ENCODE assay signal across 8 cellular contexts in the genomic region with DNA sequence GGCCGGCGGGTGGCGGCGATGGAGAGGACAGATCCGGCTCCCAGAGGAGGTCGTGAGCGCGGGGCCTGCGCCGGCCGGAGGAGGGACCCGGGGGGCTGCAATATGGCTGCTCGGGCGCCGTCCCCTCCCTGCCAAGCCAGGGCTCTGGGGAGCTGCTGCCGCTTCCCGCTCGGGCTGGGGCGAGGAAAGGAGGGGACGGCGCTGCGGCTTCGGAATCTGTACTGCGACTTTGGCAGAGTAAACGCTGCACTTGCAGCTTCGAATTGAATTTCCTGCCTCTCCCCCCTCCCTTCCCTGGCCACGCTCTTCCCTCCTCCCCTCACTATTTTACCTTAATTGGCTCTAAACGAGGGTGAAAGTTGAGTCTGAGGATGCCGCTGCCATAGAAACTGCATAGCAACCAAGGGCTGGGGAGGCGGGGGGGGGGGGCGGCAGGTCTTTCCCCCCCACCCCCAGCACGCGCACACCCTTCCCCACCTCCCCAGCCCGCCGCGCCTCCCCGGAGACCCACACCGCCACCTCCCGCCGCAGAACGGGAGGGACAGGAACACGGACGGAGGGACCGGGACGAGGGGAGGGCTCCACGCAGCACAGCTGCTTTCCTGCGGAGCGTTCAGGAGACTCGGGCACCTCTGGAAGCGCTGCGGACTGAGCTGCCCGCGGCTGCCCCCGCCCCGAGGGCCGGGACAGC.
DNase-seq lines count a peak whose midpoint lies in the region; ATAC-seq and TF ChIP-seq lines count a peak whose summit lies in the region.

No MANE protein-coding gene starts in this region.

- no peak overlapping the region for H3K18ac ChIP-seq in trophoblast cell (ENCODE audit: low read length)

- ATAC-seq in GM19438 (IDR thresholded peaks at IDR 0.05; ENCODE audit: low read depth, unreplicated experiment) (peak; percentile 61), GM21526 (IDR thresholded peaks at IDR 0.05; ENCODE audit: low FRiP score, unreplicated experiment) (no peak)

- H2AK5ac ChIP-seq in trophoblast cell (ENCODE audit: low read length) = no peak overlapping the region

- H2AFZ ChIP-seq in trophoblast cell (ENCODE audit: insufficient read depth, low read length, poor library complexity) = no peak overlapping the region

- H3K27ac ChIP-seq in cardiac muscle cell = peak overlapping the region; percentile 24
- H3K27ac ChIP-seq in trophoblast cell (ENCODE audit: low read depth, low read length) = no peak overlapping the region

- no peak overlapping the region for H2BK5ac ChIP-seq in trophoblast cell (ENCODE audit: low read depth, low read length, poor library complexity)

- peak overlapping the region; percentile 81 for H3K4me2 ChIP-seq in trophoblast cell (ENCODE audit: low read length)

- H3K27me3 ChIP-seq in cardiac muscle cell (no peaks in the 10 kb centered on the region), trophoblast cell (ENCODE audit: insufficient read depth, low read length) (peaks cover 7% of the 10 kb centered on the region)

- no peak overlapping the region for H4K12ac ChIP-seq in trophoblast cell (ENCODE audit: low read depth, low read length)

- H3K9me3 ChIP-seq in cardiac muscle cell (ENCODE audit: low read depth) (no peaks in the 10 kb centered on the region), trophoblast cell (ENCODE audit: insufficient read depth, low read depth, low read length) (peaks cover 2% of the 10 kb centered on the region)

- H3K79me2 ChIP-seq in trophoblast cell (ENCODE audit: control insufficient read depth, insufficient read depth, low read length, poor library complexity) = no peaks in the 10 kb centered on the region

- no peak overlapping the region for H3K4ac ChIP-seq in trophoblast cell (ENCODE audit: low read depth, low read length)

- no peak overlapping the region for H3K23ac ChIP-seq in trophoblast cell (ENCODE audit: low read length)

- no peak overlapping the region for H3K14ac ChIP-seq in trophoblast cell (ENCODE audit: low read length)

- no peaks in the 10 kb centered on the region for H3K79me1 ChIP-seq in trophoblast cell (ENCODE audit: low read length)

- DNase-seq in Ammon's horn (ENCODE audit: low spot score) = peak; percentile 75
- DNase-seq in NCI-H2029 (lab: John Stamatoyannopoulos, UW) = peak; percentile 5
- peak; percentile 75 for DNase-seq in activated effector memory CD4-positive, alpha-beta T cell treated with anti-CD3 and anti-CD28 coated beads, Interleukin-2, amount 50 U/mL, for 16 hours
- DNase-seq in cardiac muscle cell (ENCODE audit: low read depth in 1 of 2, low spot score in 1 of 2) = peak; percentile 5 to 70
- DNase-seq in trophoblast cell = peak in 1 of 2 donors; percentile 6
- no peak for DNase-seq in H4 (ENCODE audit: low spot score)

- no CpG with 5 or more reads among the region's 56 CpGs for WGBS in trophoblast cell (ENCODE audit: extremely low coverage, insufficient coverage, insufficient read length)

- H4K91ac ChIP-seq in trophoblast cell (ENCODE audit: low read depth, low read length) = no peak overlapping the region

- no peak overlapping the region for H2BK120ac ChIP-seq in trophoblast cell (ENCODE audit: insufficient read depth, low read length, poor library complexity)

- no peak for TF ChIP-seq CTCF in cardiac muscle cell (IDR thresholded peaks at IDR 0.05; ENCODE audit: low read depth, low read length)

- no peak overlapping the region for H2BK12ac ChIP-seq in trophoblast cell (ENCODE audit: low read length)

- H3K4me1 ChIP-seq in cardiac muscle cell (ENCODE audit: low read depth) (no peaks in the 10 kb centered on the region), trophoblast cell (ENCODE audit: control insufficient read depth in 1 of 2, insufficient read depth in 2 of 2, low read length in 2 of 2) (peaks cover 3 to 4% of the 10 kb centered on the region in 2 experiments)

- H3K9ac ChIP-seq in trophoblast cell (ENCODE audit: low read length) = no peak overlapping the region

- H3K4me3 ChIP-seq in cardiac muscle cell = peak overlapping the region; percentile 39
- peak overlapping the region; percentile 71 for H3K4me3 ChIP-seq in trophoblast cell (ENCODE audit: low read depth, low read length)

- no peaks in the 10 kb centered on the region for H3K36me3 ChIP-seq in cardiac muscle cell
- H3K36me3 ChIP-seq in trophoblast cell (ENCODE audit: control insufficient read depth in 1 of 2, insufficient read depth in 2 of 2, low read length in 2 of 2) = no peaks in the 10 kb centered on the region

- H4K8ac ChIP-seq in trophoblast cell (ENCODE audit: low read depth, low read length) = no peak overlapping the region
